Comparison of ENCODE assay signal across 10 cellular contexts in genomic region chrX:48531359-48531954, GRCh38. TPM values are rescaled to one million over a fixed set of nuclear protein-coding genes. Genes with fewer than 3 reads are reported as not detected.
DNase-seq lines count a peak whose midpoint lies in the region; ATAC-seq, FAIRE-seq and TF ChIP-seq lines count a peak whose summit lies in the region.
"Had no signal": no experiment of that assay in that cellular context is flagged by ENCODE, and none has a peak within 500 bp of the region (broad histone marks: within the 10 kb centered on the region; RNA-seq: fewer than 3 reads in every experiment).

No MANE protein-coding gene starts in this region.

- H3K27me3 ChIP-seq in BLaER1 treated with 17β-estradiol and CSF1 and Interleukin-3, amounts not matched to agents 10 nM and 100 nM = peaks cover 48 to 94% (median 73%) of the 10 kb centered on the region in 11 experiments; a peak in 21 of 22 replicates
- no peaks in the 10 kb centered on the region for H3K27me3 ChIP-seq in MG63
- H3K27me3 ChIP-seq in K562 (ENCODE audit: control insufficient read depth in 2 of 2, insufficient read depth in 2 of 2, low read length in 2 of 2) = no peaks in the 10 kb centered on the region
- H3K27me3 ChIP-seq in lung (ENCODE audit: control insufficient read depth, insufficient read depth) = no peaks in the 10 kb centered on the region

- H4K20me1 ChIP-seq in BLaER1 treated with 17β-estradiol and CSF1 and Interleukin-3, amounts not matched to agents 10 nM and 100 nM = peaks cover 0 to 7% (median 0%) of the 10 kb centered on the region in 11 experiments; a peak in 1 of 22 replicates
- H4K20me1 ChIP-seq in K562 (replicated peaks; ENCODE audit: control insufficient read depth, insufficient read depth, low read length) = no peaks in the 10 kb centered on the region

- H3K9me3 ChIP-seq in BLaER1 treated with 17β-estradiol and CSF1 and Interleukin-3, amounts not matched to agents 10 nM and 100 nM (replicated peaks in 1 of 11) = peaks cover 0 to 7% (median 0%) of the 10 kb centered on the region in 11 experiments; a peak in 2 of 22 replicates
- H3K9me3 ChIP-seq in MG63 (no peaks in the 10 kb centered on the region), K562 (replicated peaks; ENCODE audit: control insufficient read depth, insufficient read depth, low read depth, low read length) (no peaks in the 10 kb centered on the region), lung (ENCODE audit: control insufficient read depth in 2 of 2, insufficient read depth in 1 of 2, low read length in 1 of 2) (peaks cover 0 to 6% of the 10 kb centered on the region in 2 donors)

- no peak for TF ChIP-seq RAD21 in K562 (CRISPR knock-in tag; conservative IDR thresholded peaks at IDR 0.05 in 1 of 2, IDR thresholded peaks at IDR 0.05 in 1 of 2)

- DNase-seq in MG63 = peak; percentile 71
- DNase-seq in K562 (ENCODE audit: extremely low read depth in 1 of 4, low spot score in 3 of 4) = peak; percentile 22 to 75 (median 38)
- no peak for DNase-seq in lung (ENCODE audit: low spot score)
- DNase-seq in hepatic stellate cell (ENCODE audit: low spot score) = no peak
- no peak for DNase-seq in KBM-7
- DNase-seq in epidermal melanocyte (ENCODE audit: insufficient read length, low spot score) = no peak
- DNase-seq: caudate nucleus had no signal

- no peaks in the 10 kb centered on the region; the same call in 2 of the 3 replicates for H3K79me2 ChIP-seq in K562 (ENCODE audit: control insufficient read depth, insufficient read depth, low read length)

- no peak overlapping the region for H3K4me3 ChIP-seq in BLaER1 treated with 17β-estradiol and CSF1 and Interleukin-3, amounts not matched to agents 10 nM and 100 nM
- H3K4me3 ChIP-seq in MG63 = no peak overlapping the region
- H3K4me3 ChIP-seq in K562 = no peak overlapping the region
- H3K4me3 ChIP-seq in lung = no peak overlapping the region
- H3K4me3 ChIP-seq: GM12878 had no signal

- peak overlapping the region; percentile 64 for H2AFZ ChIP-seq in K562 (ENCODE audit: low read depth, low read length)

- peaks cover 0 to 27% (median 6%) of the 10 kb centered on the region in 10 experiments; a peak in 6 of 20 replicates for H3K4me1 ChIP-seq in BLaER1 treated with 17β-estradiol and CSF1 and Interleukin-3, amounts not matched to agents 10 nM and 100 nM
- peaks cover 2 to 17% of the 10 kb centered on the region in 2 experiments; a peak in 4 of 5 replicates for H3K4me1 ChIP-seq in K562 (replicated peaks in 1 of 2; ENCODE audit: control insufficient read depth in 2 of 2, insufficient read depth in 2 of 2, low read length in 2 of 2)
- no peaks in the 10 kb centered on the region for H3K4me1 ChIP-seq in lung (ENCODE audit: control insufficient read depth in 2 of 2, insufficient read depth in 2 of 2, low read length in 2 of 2)

- in situ Hi-C loops in K562 (cut with MboI) (no loop called here), KBM-7 (cut with MboI; ENCODE audit: low pct_unique_long_range_greater_than_20kb, low sequenced_read_pairs) (no loop called here)

- H3K4me2 ChIP-seq in BLaER1 treated with 17β-estradiol and CSF1 and Interleukin-3, amounts not matched to agents 10 nM and 100 nM = peak overlapping the region in 3 of 11 experiments; percentile 4 to 52 (median 25); a peak in 4 of 22 replicates
- peak overlapping the region; percentile 55 for H3K4me2 ChIP-seq in K562 (ENCODE audit: insufficient read depth, low read length)

- ATAC-seq in K562 (peak; percentile 75), lung (ENCODE audit: insufficient read depth, low FRiP score) (peak; percentile 50), HG03196 (IDR thresholded peaks at IDR 0.05; ENCODE audit: unreplicated experiment) (no peak)
- ATAC-seq: GM12878 had no signal

- CTCF ChIA-PET in K562 (lab: Yijun Ruan, JAX; ENCODE audit: low intra/inter-chr PET ratio) = no interaction called here

- intact Hi-C loops in K562 (cut with micrococcal nuclease) = no loop called here

- BruUV-seq in K562 (replicated peaks; lab: Mats Ljungman, UMichigan) = no TSS peak

- 6% methylated on average over 4 of the region's 4 CpGs for WGBS in K562 (ENCODE audit: insufficient coverage, low coverage, missing lambda C conversion rate)
- WGBS in lung, 2 donors = 54 to 71% methylated on average over 4 of the region's 4 CpGs

- no peaks in the 10 kb centered on the region for H3K9me1 ChIP-seq in K562 (ENCODE audit: control insufficient read depth, insufficient read depth, low read length)

- TF ChIP-seq CTCF in K562 (IDR thresholded peaks at IDR 0.05 in 2 of 3, conservative IDR thresholded peaks at IDR 0.05 in 1 of 3; ENCODE audit: insufficient read depth in 2 of 3, low read depth in 1 of 3, low read length in 3 of 3) (no peak), lung (IDR thresholded peaks at IDR 0.05; ENCODE audit: control extremely low read depth, extremely low read depth) (no peak)

- peaks cover 18 to 40% (median 26%) of the 10 kb centered on the region in 11 experiments for H3K36me3 ChIP-seq in BLaER1 treated with 17β-estradiol and CSF1 and Interleukin-3, amounts not matched to agents 10 nM and 100 nM
- 0 out of 2 replicates have a peak, but pooled peaks cover 2% of the 10 kb centered on the region for H3K36me3 ChIP-seq in MG63
- H3K36me3 ChIP-seq in K562 (ENCODE audit: control insufficient read depth, insufficient read depth, low read length) = peaks cover 30% of the 10 kb centered on the region; the same call in 2 of the 3 replicates
- H3K36me3 ChIP-seq in lung (ENCODE audit: control insufficient read depth in 2 of 2, insufficient read depth in 2 of 2, low read length in 2 of 2) = peaks cover 0 to 10% of the 10 kb centered on the region in 2 donors

- no peak for TF ChIP-seq EP300 in K562 (IDR thresholded peaks at IDR 0.05; ENCODE audit: low read length)

- peak; percentile 81 for FAIRE-seq in K562 (lab: Jason Lieb, UNC)
- FAIRE-seq: GM12878 had no signal

- H3K9ac ChIP-seq in BLaER1 treated with 17β-estradiol and CSF1 and Interleukin-3, amounts not matched to agents 10 nM and 100 nM = peak overlapping the region in 1 of 11 experiments; percentile 45; a peak in 3 of 22 replicates
- H3K9ac ChIP-seq in K562 (ENCODE audit: insufficient read depth in 1 of 2, low read depth in 2 of 2, low read length in 2 of 2) = peak overlapping the region; percentile 39 to 74; a peak in 3 of 4 replicates

- peak overlapping the region in 6 of 11 experiments; percentile 4 to 79 (median 61); a peak in 10 of 22 replicates for H3K27ac ChIP-seq in BLaER1 treated with 17β-estradiol and CSF1 and Interleukin-3, amounts not matched to agents 10 nM and 100 nM
- peak overlapping the region; percentile 83 for H3K27ac ChIP-seq in K562 (ENCODE audit: extremely low read depth, low read depth, low read length)
- peak overlapping the region; percentile 54 to 94 for H3K27ac ChIP-seq in lung (ENCODE audit: low read depth in 1 of 2, low read length in 1 of 2)

- no peak for TF ChIP-seq POLR2A in K562 (conservative IDR thresholded peaks at IDR 0.05)

- POLR2A ChIA-PET in K562 (lab: Yijun Ruan, JAX) = interaction anchor here (0.6 to 2.2 kb wide), 6 partner anchors 9 to 1386 kb away, joined by 3 to 10 read pairs (median 3); partner anchors contain the start of genes RBM10, RBM3 and TBC1D25

RNA-seq across cellular contexts. Expression of gene TBC1D25, which starts 8.1 kb away (rescaled TPM):
- 2.7 and 9.3 TPM in 2 replicates for total RNA-seq in MG63 (2014; rRNA removed; shearing (Covaris generic); ENCODE audit: low replicate concordance)
- 11.5 and 26.2 TPM in 2 replicates for total RNA-seq in K562 (2011; cell fraction: chromatin; rRNA removed; ENCODE audit: low replicate concordance)
- 15.1 and 16.5 TPM in 2 replicates for total RNA-seq in K562 (2011; cell fraction: nucleolus; rRNA removed)
- total RNA-seq in K562 (2011; cell fraction: nucleoplasm; rRNA removed) = 11.6 and 13.7 TPM in 2 replicates
- 5.4 and 6.7 TPM in 2 replicates for total RNA-seq in K562 (2014; rRNA removed)
- total RNA-seq in K562 (2014; rRNA removed; fragmentation: Illumina TruSeq; extraction: Trizol) = 0.87 and 0.96 TPM in 2 replicates
- 1.5 and 2.0 TPM in 2 replicates for total RNA-seq in K562 (2015; rRNA removed; fragmentation: Illumina TruSeq; extraction: Trizol)
- total RNA-seq in K562 (2021) = 9.5 and 10.6 TPM in 2 replicates
- polyA plus RNA-seq in K562 (2011; rRNA removed) = 3.9 and 7.1 TPM in 2 replicates
- polyA plus RNA-seq in K562 (2011; cell fraction: cytosol; rRNA removed) = 5.5 and 7.5 TPM in 2 replicates
- polyA plus RNA-seq in K562 (2011; cell fraction: nucleus; rRNA removed) = 17.3 and 27.4 TPM in 2 replicates
- polyA plus RNA-seq in K562 (2012) = 6.9 and 8.7 TPM in 2 replicates
- polyA plus RNA-seq in K562 (2014; fragmentation: Illumina TruSeq; extraction: Trizol) = 6.1 and 7.5 TPM in 2 replicates
- under 1 TPM; 0.62 to 0.87 TPM for polyA plus RNA-seq in K562 (2014; fragmentation: Nextera tagmentation; extraction: Ambion mirVana)
- polyA plus RNA-seq in K562 (2014; rRNA removed) = 5.4 and 6.2 TPM in 2 replicates
- 3.5 and 3.9 TPM in 2 replicates for polyA minus RNA-seq in K562 (2011; rRNA and poly(A)+ RNA removed)
- polyA minus RNA-seq in K562 (2011; cell fraction: cytosol; rRNA and poly(A)+ RNA removed) = 4.7 and 13.4 TPM in 2 replicates
- 4.3 and 5.7 TPM in 2 replicates for polyA minus RNA-seq in K562 (2011; cell fraction: nucleus; rRNA and poly(A)+ RNA removed)
- total RNA-seq in lung = 10 to 100 TPM in 1 of 2 donors, 1 to 10 TPM in 1; 8.2 to 15.2 TPM
- polyA plus RNA-seq in lung = 10 to 100 TPM in 1 of 2 donors, 1 to 10 TPM in 1; 5.6 to 12.1 TPM

RNA-seq across cellular contexts. Expression of gene EBP, which starts 9.8 kb away (rescaled TPM):
- total RNA-seq in MG63 (2014; rRNA removed; shearing (Covaris generic); ENCODE audit: low replicate concordance) = 15.9 and 32.9 TPM in 2 replicates
- total RNA-seq in K562 (2011; cell fraction: chromatin; rRNA removed; ENCODE audit: low replicate concordance) = 184 and 489 TPM in 2 replicates
- 634 and 715 TPM in 2 replicates for total RNA-seq in K562 (2011; cell fraction: nucleolus; rRNA removed)
- 475 and 527 TPM in 2 replicates for total RNA-seq in K562 (2011; cell fraction: nucleoplasm; rRNA removed)
- 244 and 267 TPM in 2 replicates for total RNA-seq in K562 (2014; rRNA removed)
- 242 and 313 TPM in 2 replicates for total RNA-seq in K562 (2014; rRNA removed; fragmentation: Illumina TruSeq; extraction: Trizol)
- 219 and 244 TPM in 2 replicates for total RNA-seq in K562 (2015; rRNA removed; fragmentation: Illumina TruSeq; extraction: Trizol)
- total RNA-seq in K562 (2021) = 264 and 278 TPM in 2 replicates
- 228 and 411 TPM in 2 replicates for polyA plus RNA-seq in K562 (2011; rRNA removed)
- polyA plus RNA-seq in K562 (2011; cell fraction: cytosol; rRNA removed) = 623 and 681 TPM in 2 replicates
- 365 and 432 TPM in 2 replicates for polyA plus RNA-seq in K562 (2011; cell fraction: nucleus; rRNA removed)
- polyA plus RNA-seq in K562 (2012) = 242 and 270 TPM in 2 replicates
- polyA plus RNA-seq in K562 (2014; fragmentation: Illumina TruSeq; extraction: Trizol) = 274 and 307 TPM in 2 replicates
- 100 to 1,000 TPM; 569 to 987 TPM for polyA plus RNA-seq in K562 (2014; fragmentation: Nextera tagmentation; extraction: Ambion mirVana)
- polyA plus RNA-seq in K562 (2014; rRNA removed) = 238 and 281 TPM in 2 replicates
- polyA minus RNA-seq in K562 (2011; rRNA and poly(A)+ RNA removed) = 291 and 319 TPM in 2 replicates
- 198 and 240 TPM in 2 replicates for polyA minus RNA-seq in K562 (2011; cell fraction: cytosol; rRNA and poly(A)+ RNA removed)
- polyA minus RNA-seq in K562 (2011; cell fraction: nucleus; rRNA and poly(A)+ RNA removed) = 35.1 and 73.1 TPM in 2 replicates
- 100 to 1,000 TPM in 1 of 2 donors, 10 to 100 TPM in 1; 41.5 to 154 TPM for total RNA-seq in lung
- polyA plus RNA-seq in lung = 100 to 1,000 TPM; 162 to 254 TPM

RNA-seq across cellular contexts. Expression of gene PORCN, which starts 22.7 kb away (rescaled TPM):
- total RNA-seq in MG63 (2014; rRNA removed; shearing (Covaris generic); ENCODE audit: low replicate concordance) = 1.6 and 11.2 TPM in 2 replicates
- 9.4 and 19.6 TPM in 2 replicates for total RNA-seq in K562 (2011; cell fraction: chromatin; rRNA removed; ENCODE audit: low replicate concordance)
- 9.3 and 10.8 TPM in 2 replicates for total RNA-seq in K562 (2011; cell fraction: nucleolus; rRNA removed)
- 15.0 and 18.6 TPM in 2 replicates for total RNA-seq in K562 (2011; cell fraction: nucleoplasm; rRNA removed)
- 2.8 and 4.0 TPM in 2 replicates for total RNA-seq in K562 (2014; rRNA removed)
- 1.9 and 2.0 TPM in 2 replicates for total RNA-seq in K562 (2014; rRNA removed; fragmentation: Illumina TruSeq; extraction: Trizol)
- total RNA-seq in K562 (2015; rRNA removed; fragmentation: Illumina TruSeq; extraction: Trizol) = 2.4 and 3.2 TPM in 2 replicates
- 4.4 and 4.7 TPM in 2 replicates for total RNA-seq in K562 (2021)
- polyA plus RNA-seq in K562 (2011; rRNA removed) = 3.7 and 6.9 TPM in 2 replicates
- 7.0 and 12.1 TPM in 2 replicates for polyA plus RNA-seq in K562 (2011; cell fraction: cytosol; rRNA removed)
- polyA plus RNA-seq in K562 (2011; cell fraction: nucleus; rRNA removed) = 18.5 and 23.1 TPM in 2 replicates
- 5.0 and 7.8 TPM in 2 replicates for polyA plus RNA-seq in K562 (2012)
- 4.5 and 4.8 TPM in 2 replicates for polyA plus RNA-seq in K562 (2014; fragmentation: Illumina TruSeq; extraction: Trizol)
- polyA plus RNA-seq in K562 (2014; fragmentation: Nextera tagmentation; extraction: Ambion mirVana) = under 1 TPM; 0.34 to 0.62 TPM
- polyA plus RNA-seq in K562 (2014; rRNA removed) = 5.1 TPM in 2 replicates
- 2.0 and 2.5 TPM in 2 replicates for polyA minus RNA-seq in K562 (2011; rRNA and poly(A)+ RNA removed)
- 4.1 and 8.1 TPM in 2 replicates for polyA minus RNA-seq in K562 (2011; cell fraction: cytosol; rRNA and poly(A)+ RNA removed)
- 4.7 and 5.3 TPM in 2 replicates for polyA minus RNA-seq in K562 (2011; cell fraction: nucleus; rRNA and poly(A)+ RNA removed)
- total RNA-seq in lung = 10 to 100 TPM in 1 of 2 donors, 1 to 10 TPM in 1; 3.3 to 12.8 TPM
- polyA plus RNA-seq in lung = 10 to 100 TPM; 11.6 to 12.0 TPM

RNA-seq across cellular contexts. Expression of gene RBM3, which starts 42.8 kb away (rescaled TPM):
- total RNA-seq in MG63 (2014; rRNA removed; shearing (Covaris generic); ENCODE audit: low replicate concordance) = 291 and 416 TPM in 2 replicates
- total RNA-seq in K562 (2011; cell fraction: chromatin; rRNA removed; ENCODE audit: low replicate concordance) = 281 and 417 TPM in 2 replicates
- 299 and 322 TPM in 2 replicates for total RNA-seq in K562 (2011; cell fraction: nucleolus; rRNA removed)
- 302 and 316 TPM in 2 replicates for total RNA-seq in K562 (2011; cell fraction: nucleoplasm; rRNA removed)
- 136 and 164 TPM in 2 replicates for total RNA-seq in K562 (2014; rRNA removed)
- total RNA-seq in K562 (2014; rRNA removed; fragmentation: Illumina TruSeq; extraction: Trizol) = 272 and 376 TPM in 2 replicates
- 221 and 223 TPM in 2 replicates for total RNA-seq in K562 (2015; rRNA removed; fragmentation: Illumina TruSeq; extraction: Trizol)
- 148 and 187 TPM in 2 replicates for total RNA-seq in K562 (2021)
- polyA plus RNA-seq in K562 (2011; rRNA removed) = 194 and 209 TPM in 2 replicates
- 115 and 202 TPM in 2 replicates for polyA plus RNA-seq in K562 (2011; cell fraction: cytosol; rRNA removed)
- polyA plus RNA-seq in K562 (2011; cell fraction: nucleus; rRNA removed) = 205 and 262 TPM in 2 replicates
- 193 and 291 TPM in 2 replicates for polyA plus RNA-seq in K562 (2012)
- polyA plus RNA-seq in K562 (2014; fragmentation: Illumina TruSeq; extraction: Trizol) = 221 and 255 TPM in 2 replicates
- 10 to 100 TPM; 70.3 to 97.1 TPM for polyA plus RNA-seq in K562 (2014; fragmentation: Nextera tagmentation; extraction: Ambion mirVana)
- polyA plus RNA-seq in K562 (2014; rRNA removed) = 246 and 259 TPM in 2 replicates
- polyA minus RNA-seq in K562 (2011; rRNA and poly(A)+ RNA removed) = 284 and 313 TPM in 2 replicates
- 86.3 and 98.5 TPM in 2 replicates for polyA minus RNA-seq in K562 (2011; cell fraction: cytosol; rRNA and poly(A)+ RNA removed)
- 124 and 190 TPM in 2 replicates for polyA minus RNA-seq in K562 (2011; cell fraction: nucleus; rRNA and poly(A)+ RNA removed)
- 100 to 1,000 TPM; 117 to 346 TPM for total RNA-seq in lung
- polyA plus RNA-seq in lung = 100 to 1,000 TPM; 211 to 223 TPM

RNA-seq across cellular contexts. Expression of gene FTSJ1, which starts 55.5 kb away (rescaled TPM):
- total RNA-seq in MG63 (2014; rRNA removed; shearing (Covaris generic); ENCODE audit: low replicate concordance) = 55.3 and 76.6 TPM in 2 replicates
- 42.8 and 61.0 TPM in 2 replicates for total RNA-seq in K562 (2011; cell fraction: chromatin; rRNA removed; ENCODE audit: low replicate concordance)
- 58.9 and 60.7 TPM in 2 replicates for total RNA-seq in K562 (2011; cell fraction: nucleolus; rRNA removed)
- total RNA-seq in K562 (2011; cell fraction: nucleoplasm; rRNA removed) = 41.1 and 41.9 TPM in 2 replicates
- 87.2 and 121 TPM in 2 replicates for total RNA-seq in K562 (2014; rRNA removed)
- total RNA-seq in K562 (2014; rRNA removed; fragmentation: Illumina TruSeq; extraction: Trizol) = 54.7 and 60.1 TPM in 2 replicates
- 72.9 and 75.2 TPM in 2 replicates for total RNA-seq in K562 (2015; rRNA removed; fragmentation: Illumina TruSeq; extraction: Trizol)
- 85.0 and 87.3 TPM in 2 replicates for total RNA-seq in K562 (2021)
- 51.4 and 53.1 TPM in 2 replicates for polyA plus RNA-seq in K562 (2011; rRNA removed)
- 61.7 and 125 TPM in 2 replicates for polyA plus RNA-seq in K562 (2011; cell fraction: cytosol; rRNA removed)
- polyA plus RNA-seq in K562 (2011; cell fraction: nucleus; rRNA removed) = 119 and 153 TPM in 2 replicates
- polyA plus RNA-seq in K562 (2012) = 64.0 and 71.6 TPM in 2 replicates
- 95.6 and 109 TPM in 2 replicates for polyA plus RNA-seq in K562 (2014; fragmentation: Illumina TruSeq; extraction: Trizol)
- polyA plus RNA-seq in K562 (2014; fragmentation: Nextera tagmentation; extraction: Ambion mirVana) = 10 to 100 TPM; 12.2 to 17.4 TPM
- 71.6 and 86.8 TPM in 2 replicates for polyA plus RNA-seq in K562 (2014; rRNA removed)
- polyA minus RNA-seq in K562 (2011; rRNA and poly(A)+ RNA removed) = 18.1 and 25.3 TPM in 2 replicates
- 28.1 and 30.3 TPM in 2 replicates for polyA minus RNA-seq in K562 (2011; cell fraction: cytosol; rRNA and poly(A)+ RNA removed)
- polyA minus RNA-seq in K562 (2011; cell fraction: nucleus; rRNA and poly(A)+ RNA removed) = 33.3 and 33.4 TPM in 2 replicates
- 10 to 100 TPM; 18.2 to 45.8 TPM for total RNA-seq in lung
- polyA plus RNA-seq in lung = 10 to 100 TPM; 43.7 to 48.3 TPM

Comparison
In these comparisons a context has a peak if more than half of its experiments do, and no peak if none do; other contexts are left out.
1. DNase-seq: peak in MG63 (single experiment) and K562 (4 of 4); none in lung (single experiment), hepatic stellate cell (single experiment), KBM-7 (single experiment) and epidermal melanocyte (single experiment).
2. Peak in every context shown above with its lines, with median percentiles within 50 percentile points of each other: H3K27ac ChIP-seq.